ENCODE assay signal across 9 cellular contexts in the genomic region with DNA sequence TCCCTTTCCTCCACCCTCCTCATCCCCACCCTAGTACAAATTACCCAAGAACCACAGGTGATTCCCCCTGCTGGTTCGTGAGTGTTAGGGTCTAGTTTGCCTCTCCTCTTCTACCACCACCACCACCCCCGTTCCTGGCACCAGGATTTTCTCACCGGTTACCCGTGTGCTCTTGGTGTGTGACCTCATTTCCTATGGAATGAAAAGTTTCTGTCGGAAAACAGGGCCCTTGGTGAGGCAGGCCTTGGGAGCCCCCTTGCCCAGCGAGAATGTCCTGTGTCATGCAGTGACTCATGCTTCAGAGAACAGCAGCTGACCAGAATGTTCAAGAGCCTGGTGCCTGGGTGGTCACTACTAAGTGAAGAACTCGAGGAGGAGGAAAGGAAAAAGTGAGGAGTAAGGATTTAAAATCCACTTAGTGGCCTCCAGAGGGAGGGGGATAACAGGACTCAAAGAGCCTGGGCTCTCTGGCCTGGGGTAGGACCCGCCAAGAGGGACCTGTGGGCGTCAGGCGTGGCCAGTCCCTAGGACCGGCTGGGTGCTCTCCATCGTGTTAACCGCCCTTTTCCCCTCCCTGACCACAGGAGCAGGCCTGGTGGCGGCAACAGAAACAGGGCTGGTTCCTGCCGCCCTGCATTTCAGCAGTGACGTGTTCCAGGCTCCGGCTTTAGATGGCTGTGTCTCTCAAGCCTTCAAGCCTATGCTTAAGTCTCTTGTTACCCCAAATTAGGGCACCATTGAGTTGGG. TPM values are rescaled to one million over a fixed set of nuclear protein-coding genes. Genes with fewer than 3 reads are reported as not detected.
DNase-seq lines count a peak whose midpoint lies in the region; ATAC-seq and TF ChIP-seq lines count a peak whose summit lies in the region.
"Had no signal": no experiment of that assay in that cellular context is flagged by ENCODE, and none has a peak within 500 bp of the region (broad histone marks: within the 10 kb centered on the region; RNA-seq: fewer than 3 reads in every experiment).

No MANE protein-coding gene starts in this region.

- no peaks in the 10 kb centered on the region for H3K27me3 ChIP-seq in RWPE2 (ENCODE audit: insufficient read depth, poor library complexity, severe bottlenecking)
- H3K27me3 ChIP-seq in mucosa of stomach (ENCODE audit: control insufficient read depth, insufficient read depth, low read length): no peaks in the 10 kb centered on the region
- no peaks in the 10 kb centered on the region for H3K27me3 ChIP-seq in aorta (ENCODE audit: control insufficient read depth in 1 of 2, insufficient read depth in 2 of 2, low read length in 1 of 2)

- peaks cover 16% of the 10 kb centered on the region for H3K4me1 ChIP-seq in RWPE2 (ENCODE audit: insufficient read depth, poor library complexity, severe bottlenecking)
- H3K4me1 ChIP-seq in mucosa of stomach (ENCODE audit: control insufficient read depth, insufficient read depth, low read length): peaks cover 28% of the 10 kb centered on the region
- peaks cover 0 to 4% of the 10 kb centered on the region in 2 donors for H3K4me1 ChIP-seq in aorta (ENCODE audit: control insufficient read depth in 1 of 2, insufficient read depth in 2 of 2, low read length in 2 of 2)

- ATAC-seq in RWPE2 (ENCODE audit: low read depth) (peak; percentile 79), aorta (ENCODE audit: low FRiP score) (peak; percentile 92), GM19455 (IDR thresholded peaks at IDR 0.05; ENCODE audit: unreplicated experiment) (no peak), HG03280 (IDR thresholded peaks at IDR 0.05; ENCODE audit: unreplicated experiment) (no peak)

- H3K27ac ChIP-seq in RWPE2 (ENCODE audit: poor library complexity, severe bottlenecking): peak overlapping the region; percentile 58
- H3K27ac ChIP-seq in epithelial cell of prostate: peak overlapping the region; percentile 69
- peak overlapping the region; percentile 89 to 93 for H3K27ac ChIP-seq in aorta (ENCODE audit: low read depth in 1 of 2, low read length in 2 of 2)

- H3K4me3 ChIP-seq in RWPE2 (ENCODE audit: severe bottlenecking): peak overlapping the region; percentile 17
- no peak overlapping the region for H3K4me3 ChIP-seq in mucosa of stomach (ENCODE audit: low read length)
- H3K4me3 ChIP-seq in aorta (ENCODE audit: low read length in 2 of 2): no peak overlapping the region

- TF ChIP-seq CTCF in RWPE2 (IDR thresholded peaks at IDR 0.05; ENCODE audit: poor library complexity, severe bottlenecking): peak; percentile 7

- H3K9me3 ChIP-seq in RWPE2 (ENCODE audit: severe bottlenecking) (no peaks in the 10 kb centered on the region), mucosa of stomach (ENCODE audit: control insufficient read depth, low read length) (no peaks in the 10 kb centered on the region), aorta (ENCODE audit: control insufficient read depth, low read length) (no peaks in the 10 kb centered on the region)

- DNase-seq in DMS53 treated with DMSO at 0.1 percent for 48 hours (lab: John Stamatoyannopoulos, UW; ENCODE audit: unreplicated experiment) (peak; percentile 2), RWPE2 (ENCODE audit: low spot score) (no peak), epithelial cell of prostate (ENCODE audit: low read depth, low spot score) (no peak), aorta (peak; percentile 83 to 86)
- no peak for DNase-seq in activated naive CD4-positive, alpha-beta T cell treated with anti-CD3 and anti-CD28 coated beads, Interleukin-2, amount 50 U/mL, for 16 hours

- intact Hi-C loops in aorta (cut with DNase I): loop anchor here (5.0 to 10.0 kb wide), 4 partner anchors 54 to 427 kb away; a partner anchor contains a TSS

- H3K36me3 ChIP-seq in RWPE2 (ENCODE audit: low read depth) (no peaks in the 10 kb centered on the region), mucosa of stomach (ENCODE audit: control insufficient read depth, insufficient read depth, low read length) (no peaks in the 10 kb centered on the region), aorta (ENCODE audit: control insufficient read depth in 1 of 2, insufficient read depth in 2 of 2, low read length in 1 of 2) (no peaks in the 10 kb centered on the region)

- WGBS in aorta, 2 donors: 25 to 26% methylated on average over 16 to 17 of the region's 17 CpGs

- peak overlapping the region; percentile 29 for H3K9ac ChIP-seq in mucosa of stomach (ENCODE audit: low read length)

RNA-seq across cellular contexts. Expression of a gene that starts 30.2 kb away (rescaled TPM):
- total RNA-seq in aorta: not detected
- polyA plus RNA-seq in aorta: not detected
- polyA plus RNA-seq: neural cell had no signal

RNA-seq across cellular contexts. Expression of a gene that starts 41.4 kb away (rescaled TPM):
- 10 to 100 TPM; 13.4 to 19.1 TPM for total RNA-seq in aorta
- 1 to 10 TPM; 1.9 to 3.6 TPM for polyA plus RNA-seq in aorta

Comparison
In these comparisons a context has a peak if more than half of its experiments do, and no peak if none do; other contexts are left out.
1. DNase-seq: peak in DMS53 treated with DMSO at 0.1 percent for 48 hours (single experiment) and aorta (2 of 2); none in RWPE2 (single experiment), epithelial cell of prostate (single experiment) and activated naive CD4-positive, alpha-beta T cell treated with anti-CD3 and anti-CD28 coated beads, Interleukin-2, amount 50 U/mL, for 16 hours (single experiment).
2. ATAC-seq: peak in RWPE2 (single experiment) and aorta (single experiment); none in GM19455 (single experiment) and HG03280 (single experiment).
3. Peak in every context shown above with its lines, with median percentiles within 50 percentile points of each other: H3K27ac ChIP-seq.